Comparison of ENCODE assay signal across 15 cellular contexts in the genomic region with DNA sequence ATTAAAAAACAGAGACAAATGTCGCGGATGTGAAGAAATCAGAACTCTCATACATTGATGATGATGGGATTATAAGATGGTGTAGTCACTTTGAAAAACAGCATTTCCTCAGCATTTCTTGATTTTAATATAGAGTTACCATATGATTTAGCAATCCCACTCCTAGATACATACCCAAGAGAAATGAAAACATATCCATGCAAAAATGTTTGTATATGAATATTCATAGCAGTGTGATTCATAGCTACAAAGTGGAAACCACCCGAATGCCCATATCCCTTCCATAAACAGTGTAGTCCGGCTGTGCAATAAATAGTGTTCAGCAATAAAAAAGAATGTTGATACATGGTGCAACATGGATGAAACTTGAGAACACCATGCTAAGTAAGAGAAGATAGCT.
"Had no signal": no experiment of that assay in that cellular context is flagged by ENCODE, and none has a peak within 500 bp of the region (broad histone marks: within the 10 kb centered on the region; RNA-seq: fewer than 3 reads in every experiment).

No MANE protein-coding gene starts in this region.

- ATAC-seq: lower lobe of right lung; right lobe of liver; stimulated activated naive B cell treated with anti-CD40 and anti-IgM and Interleukin-4, amounts not matched to agents 10 μg/mL and 1 μg/mL and 100 μg/mL, for 72 hours; upper lobe of right lung had no signal

- H3K27ac ChIP-seq: brain microvascular endothelial cell, coronary artery, hepatocyte, lower lobe of right lung, parathyroid adenoma, right lobe of liver, upper lobe of right lung had no signal

- H2AFZ ChIP-seq: hepatocyte, parathyroid adenoma had no signal

- H3K4me1 ChIP-seq: lower lobe of right lung, parathyroid adenoma, right lobe of liver, upper lobe of right lung had no signal

- H3K4me2 ChIP-seq: hepatocyte had no signal

- H3K9ac ChIP-seq: parathyroid adenoma had no signal

- DNase-seq: activated CD4-positive, alpha-beta memory T cell treated with anti-CD3 and anti-CD28 coated beads for 36 hours; activated T-cell treated with anti-CD3 and anti-CD28 coated beads for 4 hours; aorta; brain microvascular endothelial cell; erythroblast; islet precursor cell; lower lobe of right lung; midbrain; right lobe of liver; stimulated activated CD4-positive, alpha-beta T cell treated with anti-CD3 and anti-CD28 coated beads, Interleukin-4, amount 100 ng/mL, for 4 hours; stimulated activated naive B cell treated with anti-CD40 and anti-IgM and Interleukin-4, amounts not matched to agents 10 μg/mL and 1 μg/mL and 100 μg/mL, for 72 hours; upper lobe of right lung had no signal

- H3K27me3 ChIP-seq: brain microvascular endothelial cell, hepatocyte, right lobe of liver, upper lobe of right lung had no signal

- H3K36me3 ChIP-seq: right lobe of liver, upper lobe of right lung had no signal

- H3K4me3 ChIP-seq: coronary artery, hepatocyte, lower lobe of right lung, right lobe of liver, upper lobe of right lung had no signal

- H3K79me2 ChIP-seq: hepatocyte, parathyroid adenoma had no signal

- H3K9me3 ChIP-seq: lower lobe of right lung, right lobe of liver, upper lobe of right lung had no signal
